Comparison of ENCODE assay signal across 17 cellular contexts in the genomic region with DNA sequence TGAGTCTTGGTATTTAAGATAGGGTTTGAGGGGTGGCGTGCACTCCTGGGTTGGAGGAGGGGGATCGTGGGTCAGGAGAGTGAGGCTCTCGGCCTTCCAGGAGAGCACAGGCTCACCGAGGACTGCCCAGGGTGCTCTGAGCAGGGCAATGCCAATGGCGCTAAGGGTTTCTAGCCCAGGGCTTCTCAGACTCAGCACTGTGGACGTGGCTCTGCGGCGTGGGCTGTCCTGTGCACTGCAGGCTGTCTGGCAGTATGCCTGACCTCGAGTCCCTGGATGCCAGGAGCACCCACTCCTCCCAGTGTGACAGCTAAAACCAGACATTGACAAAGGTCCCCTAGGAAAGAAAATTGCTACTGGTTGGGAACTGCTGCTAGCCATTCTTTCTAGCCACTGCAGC. TPM values are rescaled to one million over a fixed set of nuclear protein-coding genes. Genes with fewer than 3 reads are reported as not detected.
DNase-seq lines count a peak whose midpoint lies in the region; ATAC-seq and TF ChIP-seq lines count a peak whose summit lies in the region.
"Had no signal": no experiment of that assay in that cellular context is flagged by ENCODE, and none has a peak within 500 bp of the region (broad histone marks: within the 10 kb centered on the region; RNA-seq: fewer than 3 reads in every experiment).

No MANE protein-coding gene starts in this region.

- peak overlapping the region; percentile 26 for H3K27ac Mint-ChIP-seq in T-helper 1 cell treated with Interleukin-12 subunit alpha and Interleukin-12 subunit beta and Interleukin-4 antibody, amounts not matched to agents 30 μg/mL and 1 μg/mL, for 36 hours
- peak overlapping the region; percentile 78 to 91 for H3K27ac Mint-ChIP-seq in stimulated activated naive CD8-positive, alpha-beta T cell treated with anti-CD3 and anti-CD28 coated beads, Interleukin-15, amount 100 ng/mL, for 72 hours
- H3K27ac Mint-ChIP-seq in natural killer cell: peak overlapping the region; percentile 43 to 75

- H3K27me3 Mint-ChIP-seq in T-helper 1 cell treated with Interleukin-12 subunit alpha and Interleukin-12 subunit beta and Interleukin-4 antibody, amounts not matched to agents 30 μg/mL and 1 μg/mL, for 36 hours (ENCODE audit: low read depth): no peaks in the 10 kb centered on the region
- H3K27me3 Mint-ChIP-seq in stimulated activated naive CD8-positive, alpha-beta T cell treated with anti-CD3 and anti-CD28 coated beads, Interleukin-15, amount 100 ng/mL, for 72 hours: no peaks in the 10 kb centered on the region
- H3K27me3 Mint-ChIP-seq in natural killer cell (ENCODE audit: low read depth in 2 of 2): no peaks in the 10 kb centered on the region

- H3K4me3 Mint-ChIP-seq in T-helper 1 cell treated with Interleukin-12 subunit alpha and Interleukin-12 subunit beta and Interleukin-4 antibody, amounts not matched to agents 30 μg/mL and 1 μg/mL, for 36 hours: no peak overlapping the region
- H3K4me3 Mint-ChIP-seq in stimulated activated naive CD8-positive, alpha-beta T cell treated with anti-CD3 and anti-CD28 coated beads, Interleukin-15, amount 100 ng/mL, for 72 hours: no peak overlapping the region
- H3K4me3 Mint-ChIP-seq in natural killer cell: no peak overlapping the region

- DNase-seq in T-helper 1 cell (no peak), natural killer cell (no peak), anterior cingulate cortex (lab: John Stamatoyannopoulos, UW) (no peak), islet precursor cell (no peak), AML-193 (lab: John Stamatoyannopoulos, UW) (no peak)
- DNase-seq in stimulated activated naive CD8-positive, alpha-beta T cell treated with anti-CD3 and anti-CD28 coated beads, Interleukin-15, amount 100 ng/mL, for 72 hours: no peak
- no peak for DNase-seq in stimulated activated naive CD8-positive, alpha-beta T cell treated with anti-CD3 and anti-CD28 coated beads, Interleukin-15, Interleukin-2, amounts not matched to agents 100 U/mL and 50 U/mL, for 24 hours
- DNase-seq: EL, HCEC 1CT, IMR-90, Kasumi-1, NCI-H1417, NCI-H1930, NCI-H2171 treated with DMSO at 0.1 percent for 48 hours, NCI-H774, PC-9 had no signal

- no peak for TF ChIP-seq CTCF in natural killer cell (IDR thresholded peaks at IDR 0.05)

- no peak for ATAC-seq in stimulated activated naive CD8-positive, alpha-beta T cell treated with anti-CD3 and anti-CD28 coated beads, Interleukin-15, amount 100 ng/mL, for 72 hours
- ATAC-seq in stimulated activated naive CD8-positive, alpha-beta T cell treated with anti-CD3 and anti-CD28 coated beads, Interleukin-15, Interleukin-2, amounts not matched to agents 100 U/mL and 50 U/mL, for 24 hours: no peak
- ATAC-seq in natural killer cell: no peak

- no peaks in the 10 kb centered on the region for H3K9me3 Mint-ChIP-seq in T-helper 1 cell treated with Interleukin-12 subunit alpha and Interleukin-12 subunit beta and Interleukin-4 antibody, amounts not matched to agents 30 μg/mL and 1 μg/mL, for 36 hours
- H3K9me3 Mint-ChIP-seq in stimulated activated naive CD8-positive, alpha-beta T cell treated with anti-CD3 and anti-CD28 coated beads, Interleukin-15, amount 100 ng/mL, for 72 hours: no peaks in the 10 kb centered on the region
- H3K9me3 Mint-ChIP-seq in natural killer cell: no peaks in the 10 kb centered on the region

- intact Hi-C loops in natural killer cell (cut with micrococcal nuclease): no loop called here

- peaks cover 75% of the 10 kb centered on the region for H3K36me3 Mint-ChIP-seq in T-helper 1 cell treated with Interleukin-12 subunit alpha and Interleukin-12 subunit beta and Interleukin-4 antibody, amounts not matched to agents 30 μg/mL and 1 μg/mL, for 36 hours (ENCODE audit: low read depth)
- H3K36me3 Mint-ChIP-seq in natural killer cell: peaks cover 21% of the 10 kb centered on the region

- H3K4me1 Mint-ChIP-seq in T-helper 1 cell treated with Interleukin-12 subunit alpha and Interleukin-12 subunit beta and Interleukin-4 antibody, amounts not matched to agents 30 μg/mL and 1 μg/mL, for 36 hours (ENCODE audit: low read depth): peaks cover 11% of the 10 kb centered on the region
- H3K4me1 Mint-ChIP-seq in stimulated activated naive CD8-positive, alpha-beta T cell treated with anti-CD3 and anti-CD28 coated beads, Interleukin-15, amount 100 ng/mL, for 72 hours: no peaks in the 10 kb centered on the region
- no peaks in the 10 kb centered on the region for H3K4me1 Mint-ChIP-seq in natural killer cell

RNA-seq across cellular contexts. Expression of a gene that starts 37.2 kb away (rescaled TPM):
- total RNA-seq in natural killer cell: 10 to 100 TPM; 17.7 to 24.9 (median 18.8) TPM

Comparison
In these comparisons a context has a peak if more than half of its experiments do, and no peak if none do; other contexts are left out.
1. H3K27ac Mint-ChIP-seq: peak in every context shown above with its lines; median percentile 84 in stimulated activated naive CD8-positive, alpha-beta T cell treated with anti-CD3 and anti-CD28 coated beads, Interleukin-15, amount 100 ng/mL, for 72 hours; 59 in natural killer cell; 26 in T-helper 1 cell treated with Interleukin-12 subunit alpha and Interleukin-12 subunit beta and Interleukin-4 antibody, amounts not matched to agents 30 μg/mL and 1 μg/mL, for 36 hours.